28 cellular contexts compared by ENCODE assay signal in genomic region chr4:168071304-168071703, GRCh38. TPM values are rescaled to one million over a fixed set of nuclear protein-coding genes. Genes with fewer than 3 reads are reported as not detected.
DNase-seq lines count a peak whose midpoint lies in the region; ATAC-seq, FAIRE-seq and TF ChIP-seq lines count a peak whose summit lies in the region.
"Had no signal": no experiment of that assay in that cellular context is flagged by ENCODE, and none has a peak within 500 bp of the region (broad histone marks: within the 10 kb centered on the region; RNA-seq: fewer than 3 reads in every experiment).

No MANE protein-coding gene starts in this region.

- H4K20me1 ChIP-seq in GM12878 (ENCODE audit: control insufficient read depth, insufficient read depth): no peaks in the 10 kb centered on the region

- WGBS in GM12878 (ENCODE audit: insufficient coverage, insufficient replicate concordance, low lambda C conversion rate, missing lambda C conversion rate): 5% methylated on average over 2 of the region's 2 CpGs

- H3K9ac ChIP-seq in GM12878 (ENCODE audit: control insufficient read depth, insufficient read depth, low read length): no peak overlapping the region

- RAD21 ChIA-PET in GM12878 (lab: Charles Lee; ENCODE audit: unreplicated experiment): interaction anchor here (0.7 to 1.5 kb wide), 3 partner anchors 13 to 445 kb away, joined by 3 to 4 read pairs (median 3); no protein-coding TSS in a partner anchor

- no peak for TF ChIP-seq POLR2A in GM12878 (IDR thresholded peaks at IDR 0.05; ENCODE audit: low read depth, low read length)

- TF ChIP-seq CTCF in GM12878 (IDR thresholded peaks at IDR 0.05 in 2 of 3, conservative IDR thresholded peaks at IDR 0.05 in 1 of 3; ENCODE audit: control insufficient read depth in 2 of 3, extremely low read depth in 1 of 3, insufficient read depth in 1 of 3, low read depth in 3 of 3, low read length in 3 of 3): no peak

- no TSS peak for BruUV-seq in GM12878 (replicated peaks; lab: Mats Ljungman, UMichigan)

- SMC1A ChIA-PET in GM12878 (lab: Charles Lee; ENCODE audit: uncharacterized antibody, unreplicated experiment): interaction anchor here (0.8 to 1.5 kb wide), 5 partner anchors 12 to 448 kb away, joined by 3 to 5 read pairs (median 4); no protein-coding TSS in a partner anchor

- no peaks in the 10 kb centered on the region for H3K4me1 ChIP-seq in GM12878 (ENCODE audit: control insufficient read depth, insufficient read depth, low read length)
- H3K4me1 ChIP-seq: Caco-2, Peyer's patch had no signal

- no peaks in the 10 kb centered on the region for H3K9me3 ChIP-seq in GM12878 (replicated peaks; ENCODE audit: control insufficient read depth, insufficient read depth, low read length)
- no peaks in the 10 kb centered on the region for H3K9me3 ChIP-seq in MG63
- H3K9me3 ChIP-seq: Caco-2, Peyer's patch had no signal

- H3K36me3 ChIP-seq in GM12878 (ENCODE audit: control insufficient read depth in 2 of 2, insufficient read depth in 2 of 2, low read length in 1 of 2): no peaks in the 10 kb centered on the region
- no peaks in the 10 kb centered on the region for H3K36me3 ChIP-seq in MG63
- H3K36me3 ChIP-seq: Peyer's patch had no signal

- H3K4me2 ChIP-seq in GM12878 (ENCODE audit: control insufficient read depth, insufficient read depth): no peak overlapping the region

- H3K79me2 ChIP-seq in GM12878 (ENCODE audit: control insufficient read depth, insufficient read depth, low read length): no peaks in the 10 kb centered on the region

- CTCF ChIA-PET in GM12878 (lab: Yijun Ruan, JAX): interaction anchor here (1.6 kb wide), 1 partner anchor 82 kb away, joined by 7 read pairs; no protein-coding TSS in a partner anchor

- H3K4me3 ChIP-seq in GM12878 (no peak overlapping the region), MG63 (no peak overlapping the region)
- H3K4me3 ChIP-seq: Peyer's patch, SK-N-MC had no signal

- in situ Hi-C loops in GM12878 (cut with MboI): loop anchor here (10.0 kb wide), 1 partner anchor 1047 kb away; no protein-coding TSS in a partner anchor

- ATAC-seq in GM18867 (IDR thresholded peaks at IDR 0.05; ENCODE audit: unreplicated experiment) (peak; percentile 36), GM12878 (peak; percentile 51), HG02885 (IDR thresholded peaks at IDR 0.05; ENCODE audit: poor library complexity, unreplicated experiment) (no peak), HG03520 (IDR thresholded peaks at IDR 0.05; ENCODE audit: unreplicated experiment) (no peak)
- ATAC-seq: CD8-positive, alpha-beta T cell; HepG2 had no signal

- FAIRE-seq in GM12878 (lab: Jason Lieb, UNC): no peak
- FAIRE-seq: GM12892, HepG2 had no signal

- TF ChIP-seq RAD21 in GM12878 (IDR thresholded peaks at IDR 0.05; ENCODE audit: insufficient read depth, low read depth, low read length): no peak

- TF ChIP-seq EP300 in GM12878 (IDR thresholded peaks at IDR 0.05; ENCODE audit: borderline replicate concordance in 1 of 2, control insufficient read depth in 1 of 2, low read depth in 2 of 2, low read length in 2 of 2): no peak

- H3K27ac ChIP-seq in GM12878 (ENCODE audit: control insufficient read depth, insufficient read depth): no peak overlapping the region
- H3K27ac ChIP-seq: C4-2B, Peyer's patch, SK-N-MC had no signal

- no peak overlapping the region for H2AFZ ChIP-seq in GM12878 (ENCODE audit: control insufficient read depth, low read depth, low read length)

- POLR2A ChIA-PET in GM12878 (lab: Charles Lee): no interaction called here

- DNase-seq in M059J (ENCODE audit: low read depth) (peak; percentile 29), GM12878 (ENCODE audit: low read depth, low spot score) (no peak), renal cortical epithelial cell (ENCODE audit: low read depth) (peak; percentile 40), MG63 (no peak)
- no peak for DNase-seq in stimulated activated CD4-positive, alpha-beta T cell treated with anti-CD3 and anti-CD28 coated beads, Interleukin-4, amount 100 ng/mL, for 1 hour
- DNase-seq: Caco-2; CD8-positive, alpha-beta T cell; GF-D8; H7; Karpas-422; NCI-H1048; NCI-H1417; NCI-H1694 treated with DMSO at 0.1 percent for 48 hours; NCI-H2081; NCI-H2227 treated with DMSO at 0.1 percent for 48 hours; NCI-H69; Peyer's patch; SHP77 treated with DMSO at 0.1 percent for 48 hours had no signal

- intact Hi-C loops in GM12878 (cut with micrococcal nuclease; ENCODE audit: unreplicated experiment): loop anchor here (10.0 kb wide), 1 partner anchor 1477 kb away; no protein-coding TSS in a partner anchor

- no peaks in the 10 kb centered on the region for H3K27me3 ChIP-seq in GM12878 (replicated peaks in 1 of 2; ENCODE audit: control insufficient read depth in 2 of 2, insufficient read depth in 2 of 2, low read length in 1 of 2)
- H3K27me3 ChIP-seq in MG63: no peaks in the 10 kb centered on the region
- H3K27me3 ChIP-seq: Peyer's patch had no signal

TF ChIP-seq in GM12878, 131 proteins besides CTCF, POLR2A, EP300 and RAD21 (continues in another document):
- TF ChIP-seq PKNOX1 (IDR thresholded peaks at IDR 0.05) (no peak), HCFC1 (IDR thresholded peaks at IDR 0.05; ENCODE audit: low read length) (no peak), BCLAF1 (IDR thresholded peaks at IDR 0.05) (no peak), ATF7 (IDR thresholded peaks at IDR 0.05; ENCODE audit: low read depth) (no peak), RELA (IDR thresholded peaks at IDR 0.05; ENCODE audit: borderline replicate concordance, partially characterized antibody) (no peak), TCF12 (IDR thresholded peaks at IDR 0.05; ENCODE audit: low read depth, low read length) (no peak), IRF3 (IDR thresholded peaks at IDR 0.05) (no peak)

RNA-seq across cellular contexts. Expression of gene ANXA10, which starts 21.0 kb away (rescaled TPM):
- 0.17 and 0.66 TPM in 2 replicates for total RNA-seq in M059J (2014; rRNA removed; shearing (Covaris generic))
- total RNA-seq in GM12878 (2013; cell fraction: nucleolus; rRNA removed): not detected in 2 replicates
- total RNA-seq in GM12878 (2014; rRNA removed) (not detected in 2 replicates), GM12878 (2014; rRNA removed; fragmentation: Illumina TruSeq; extraction: Trizol) (not detected in 2 replicates), GM12878 (2021) (not detected in 2 replicates), renal cortical epithelial cell (not detected in 2 replicates)
- polyA plus RNA-seq in GM12878 (2011; ENCODE audit: low read depth): not detected
- polyA plus RNA-seq in GM12878 (2011; rRNA removed) (not detected in 2 replicates), GM12878 (2014; fragmentation: Illumina TruSeq; extraction: Trizol) (not detected in 2 replicates), GM12878 (2014; fragmentation: Nextera tagmentation; extraction: Ambion mirVana) (not detected), GM12878 (2014; rRNA removed) (not detected in 2 replicates), GM12878 (2016; fragmentation: Nextera tagmentation; extraction: Ambion mirVana) (not detected)
- polyA plus RNA-seq in GM12878 (2011; cell fraction: cytosol; rRNA removed): not detected in 2 replicates
- not detected in 2 replicates for polyA plus RNA-seq in GM12878 (2011; cell fraction: nucleus; rRNA removed)
- not detected in 2 replicates for polyA plus RNA-seq in GM12878 (2012)
- not detected in 2 replicates for polyA minus RNA-seq in GM12878 (2011; rRNA and poly(A)+ RNA removed)
- not detected in 2 replicates for polyA minus RNA-seq in GM12878 (2011; cell fraction: cytosol; rRNA and poly(A)+ RNA removed)
- not detected in 2 replicates for polyA minus RNA-seq in GM12878 (2011; cell fraction: nucleus; rRNA and poly(A)+ RNA removed)
- not detected in 2 replicates for total RNA-seq in MG63 (2014; rRNA removed; shearing (Covaris generic); ENCODE audit: low replicate concordance)
- total RNA-seq: A673; Caco-2; CD8-positive, alpha-beta T cell; H7; HepG2; OCI-LY7; Peyer's patch; T-helper 1 cell treated with Interleukin-12 subunit alpha and Interleukin-12 subunit beta and Interleukin-4 antibody, amounts not matched to agents 30 ng/mL and 1 ng/mL, for 36 hours had no signal

Comparison
In these comparisons a context has a peak if more than half of its experiments do, and no peak if none do; other contexts are left out.
1. ATAC-seq: peak in GM18867 (single experiment) and GM12878 (single experiment); none in HG02885 (single experiment) and HG03520 (single experiment).
2. DNase-seq: peak in M059J (single experiment) and renal cortical epithelial cell (single experiment); none in GM12878 (single experiment), MG63 (single experiment) and stimulated activated CD4-positive, alpha-beta T cell treated with anti-CD3 and anti-CD28 coated beads, Interleukin-4, amount 100 ng/mL, for 1 hour (single experiment).